ENCODE assay signal across 12 cellular contexts in genomic region chr1:212428496-212428895, GRCh38. TPM values are rescaled to one million over a fixed set of nuclear protein-coding genes. Genes with fewer than 3 reads are reported as not detected.
DNase-seq lines count a peak whose midpoint lies in the region; ATAC-seq, FAIRE-seq and TF ChIP-seq lines count a peak whose summit lies in the region.
"Had no signal": no experiment of that assay in that cellular context is flagged by ENCODE, and none has a peak within 500 bp of the region (broad histone marks: within the 10 kb centered on the region; RNA-seq: fewer than 3 reads in every experiment).

No MANE protein-coding gene starts in this region.

- DNase-seq in GF-D8 (lab: John Stamatoyannopoulos, UW) (peak; percentile 44), MV-4-11 (lab: John Stamatoyannopoulos, UW) (peak; percentile 38), dermis blood vessel endothelial cell (peak; percentile 15), fibroblast of the conjunctiva (ENCODE audit: low read depth) (peak; percentile 14), KG1 (lab: John Stamatoyannopoulos, UW) (no peak), H54 (ENCODE audit: insufficient read length, low spot score) (no peak)
- DNase-seq: DMS53, HCEC 1CT, HFFc6 had no signal

- no peak for ATAC-seq in HG02840 (IDR thresholded peaks at IDR 0.05; ENCODE audit: low FRiP score, unreplicated experiment)
- ATAC-seq: A549 had no signal

- no peak for TF ChIP-seq POLR2A in H54 (IDR thresholded peaks at IDR 0.05; ENCODE audit: low read depth, low read length)

- no peak for FAIRE-seq in H54 (lab: Jason Lieb, UNC)
- FAIRE-seq: A549, H1 had no signal

RNA-seq across cellular contexts. Expression of gene NENF, which starts 4.2 kb away (rescaled TPM):
- 11.6 and 15.7 TPM in 2 replicates for total RNA-seq in dermis blood vessel endothelial cell

RNA-seq across cellular contexts. Expression of gene PACC1, which starts 13.8 kb away (rescaled TPM):
- total RNA-seq in dermis blood vessel endothelial cell: 8.5 and 10.6 TPM in 2 replicates

Comparison
In these comparisons a context has a peak if more than half of its experiments do, and no peak if none do; other contexts are left out.
1. DNase-seq: peak in GF-D8 (single experiment), MV-4-11 (single experiment), dermis blood vessel endothelial cell (single experiment) and fibroblast of the conjunctiva (single experiment); none in KG1 (single experiment) and H54 (single experiment).